Comparison of ENCODE assay signal across 1 cellular context in genomic region chr16:4682616-4683254, GRCh38.
A peak's percentile ranks its signal among the peaks of the same experiment; 100 is the strongest.
TF ChIP-seq lines count a peak whose summit lies in the region.

No MANE protein-coding gene starts in this region.

TF ChIP-seq in HEK293, 187 proteins besides CTCF, POLR2A, EP300 and RAD21 (continued from another document):
- TF ChIP-seq PRDM4 (tag by site-specific recombination; IDR thresholded peaks at IDR 0.05) = no peak
- TF ChIP-seq ZNF16 (tag by site-specific recombination; IDR thresholded peaks at IDR 0.05; ENCODE audit: low read depth) = no peak
- TF ChIP-seq ZFP41 (tag by site-specific recombination; IDR thresholded peaks at IDR 0.05; ENCODE audit: borderline replicate concordance) = no peak
- TF ChIP-seq PATZ1 (tag by site-specific recombination; IDR thresholded peaks at IDR 0.05) = 0 out of 2 replicates have a peak, but pooled peaks have one; percentile 19
- 0 out of 2 replicates have a peak, but pooled peaks have one; percentile 29 for TF ChIP-seq ZNF2 (tag by site-specific recombination; IDR thresholded peaks at IDR 0.05)
- no peak for TF ChIP-seq ZFP69B (tag by site-specific recombination; IDR thresholded peaks at IDR 0.05)
- TF ChIP-seq PRDM6 (tag by site-specific recombination; IDR thresholded peaks at IDR 0.05) = no peak
- TF ChIP-seq ZNF654 (tag by site-specific recombination; IDR thresholded peaks at IDR 0.05; ENCODE audit: low read depth) = no peak
- no peak for TF ChIP-seq ZBTB49 (tag by site-specific recombination; IDR thresholded peaks at IDR 0.05; ENCODE audit: low read depth)
- TF ChIP-seq ZIC2 (tag by site-specific recombination; IDR thresholded peaks at IDR 0.05) = peak; percentile 38; the same call in 1 of the 2 replicates
- TF ChIP-seq KLF1 (tag by site-specific recombination; IDR thresholded peaks at IDR 0.05) = no peak
- no peak for TF ChIP-seq TRIM28 (IDR thresholded peaks at IDR 0.05; ENCODE audit: borderline replicate concordance, low read length)
- no peak for TF ChIP-seq KLF17 (tag by site-specific recombination; IDR thresholded peaks at IDR 0.05)
- no peak for TF ChIP-seq INSM2 (tag by site-specific recombination; IDR thresholded peaks at IDR 0.05)
- no peak for TF ChIP-seq YY1 (tag by site-specific recombination; IDR thresholded peaks at IDR 0.05)
- no peak for TF ChIP-seq ZNF133 (tag by site-specific recombination; IDR thresholded peaks at IDR 0.05)
- no peak for TF ChIP-seq GLI2 (tag by site-specific recombination; IDR thresholded peaks at IDR 0.05; ENCODE audit: borderline replicate concordance, low read depth)
- no peak for TF ChIP-seq ZNF292 (tag by site-specific recombination; IDR thresholded peaks at IDR 0.05; ENCODE audit: borderline replicate concordance, low read depth)
